21 cellular contexts compared by ENCODE assay signal in genomic region chr4:131081069-131081468, GRCh38.
DNase-seq lines count a peak whose midpoint lies in the region; ATAC-seq, FAIRE-seq and TF ChIP-seq lines count a peak whose summit lies in the region.
"Had no signal": no experiment of that assay in that cellular context is flagged by ENCODE, and none has a peak within 500 bp of the region (broad histone marks: within the 10 kb centered on the region; RNA-seq: fewer than 3 reads in every experiment).

No MANE protein-coding gene starts in this region.

- H3K23ac ChIP-seq in IMR-90 (ENCODE audit: low read depth, low read length) = no peak overlapping the region

- H3K4me2 ChIP-seq in IMR-90 (ENCODE audit: low read depth, low read length) = no peak overlapping the region
- H3K4me2 ChIP-seq: A549; BLaER1 treated with 17β-estradiol and CSF1 and Interleukin-3, amounts not matched to agents 10 nM and 100 nM had no signal

- no peak for ATAC-seq in IMR-90 (ENCODE audit: low read depth)
- ATAC-seq: A549; CD8-positive, alpha-beta T cell had no signal

- H2BK5ac ChIP-seq in IMR-90 (ENCODE audit: low read depth, low read length, poor library complexity, severe bottlenecking) = no peak overlapping the region

- H3K9me1 ChIP-seq in IMR-90 (ENCODE audit: insufficient read depth, low read length) = no peaks in the 10 kb centered on the region

- DNase-seq in IMR-90 (no peak), frontal cortex (ENCODE audit: low spot score in 2 of 2) (no peak), NCI-H2171 (lab: John Stamatoyannopoulos, UW) (no peak), MV-4-11 (lab: John Stamatoyannopoulos, UW) (no peak), NCI-H2107 (lab: John Stamatoyannopoulos, UW) (no peak)
- DNase-seq: 8988T; AML-193; Caco-2; Calu3; CD4-positive, alpha-beta T cell; CD8-positive, alpha-beta T cell; DMS79 treated with DMSO at 0.1 percent for 48 hours; GF-D8 had no signal

- no peaks in the 10 kb centered on the region; the same call in 1 of the 2 replicates for H3K9me3 ChIP-seq in IMR-90 (ENCODE audit: control insufficient read depth, insufficient read depth, low read length)
- H3K9me3 ChIP-seq: A549; BLaER1 treated with 17β-estradiol and CSF1 and Interleukin-3, amounts not matched to agents 10 nM and 100 nM; Caco-2 had no signal

- no peak overlapping the region for H3K18ac ChIP-seq in IMR-90 (ENCODE audit: low read depth, low read length)

- dilution Hi-C loops in IMR-90 (cut with HindIII; ENCODE audit: low sequenced_read_pairs, unreplicated experiment) = no loop called here

- H3K27me3 ChIP-seq in IMR-90 (ENCODE audit: control insufficient read depth, insufficient read depth, low read length) = no peaks in the 10 kb centered on the region
- H3K27me3 ChIP-seq: BLaER1 treated with 17β-estradiol and CSF1 and Interleukin-3, amounts not matched to agents 10 nM and 100 nM had no signal

- no peak overlapping the region for H4K8ac ChIP-seq in IMR-90 (ENCODE audit: low read depth in 2 of 2, low read length in 2 of 2)

- CTCF ChIA-PET in IMR-90 (lab: Yijun Ruan, JAX) = no interaction called here

- no peak overlapping the region for H2BK120ac ChIP-seq in IMR-90 (ENCODE audit: low read depth, low read length)

- no peak for TF ChIP-seq CTCF in IMR-90 (conservative IDR thresholded peaks at IDR 0.05; ENCODE audit: low read depth, low read length)

- H3K4me1 ChIP-seq in IMR-90 (ENCODE audit: control insufficient read depth, insufficient read depth, low read length) = no peaks in the 10 kb centered on the region
- H3K4me1 ChIP-seq: A549; BLaER1 treated with 17β-estradiol and CSF1 and Interleukin-3, amounts not matched to agents 10 nM and 100 nM; Caco-2 had no signal

- H3K9ac ChIP-seq in IMR-90 (ENCODE audit: low read depth, low read length) = no peak overlapping the region
- H3K9ac ChIP-seq: BLaER1 treated with 17β-estradiol and CSF1 and Interleukin-3, amounts not matched to agents 10 nM and 100 nM had no signal

- POLR2A ChIA-PET in IMR-90 (lab: Charles Lee; ENCODE audit: unreplicated experiment) = no interaction called here

- H3K4ac ChIP-seq in IMR-90 (ENCODE audit: low read depth, low read length) = no peak overlapping the region

- in situ Hi-C loops in IMR-90 (cut with MboI; ENCODE audit: low sequenced_read_pairs) = no loop called here

- no peak overlapping the region for H2BK20ac ChIP-seq in IMR-90 (ENCODE audit: low read depth, low read length)

- no peak overlapping the region for H4K91ac ChIP-seq in IMR-90 (ENCODE audit: insufficient read depth, low read depth, low read length)

- H3K27ac ChIP-seq in IMR-90 (ENCODE audit: insufficient read depth, low read length) = no peak overlapping the region
- H3K27ac ChIP-seq: A549; BLaER1 treated with 17β-estradiol and CSF1 and Interleukin-3, amounts not matched to agents 10 nM and 100 nM; C4-2B had no signal

- intact Hi-C loops in IMR-90 (cut with micrococcal nuclease) = no loop called here

- no peak for TF ChIP-seq POLR2A in IMR-90 (IDR thresholded peaks at IDR 0.05; ENCODE audit: low read depth, low read length)

- no peak overlapping the region for H4K5ac ChIP-seq in IMR-90 (ENCODE audit: low read depth, low read length)

- no peak overlapping the region for H3K4me3 ChIP-seq in IMR-90 (ENCODE audit: insufficient read depth, low read depth, low read length)
- H3K4me3 ChIP-seq: A549; BLaER1 treated with 17β-estradiol and CSF1 and Interleukin-3, amounts not matched to agents 10 nM and 100 nM had no signal

- no peak overlapping the region for H2AK5ac ChIP-seq in IMR-90 (ENCODE audit: low read depth, low read length)

- no TSS peak for BruUV-seq in IMR-90 (replicated peaks; lab: Mats Ljungman, UMichigan)

- H4K20me1 ChIP-seq in IMR-90 (ENCODE audit: insufficient read depth, low read length) = no peaks in the 10 kb centered on the region
- H4K20me1 ChIP-seq: BLaER1 treated with 17β-estradiol and CSF1 and Interleukin-3, amounts not matched to agents 10 nM and 100 nM had no signal

- H3K56ac ChIP-seq in IMR-90 (ENCODE audit: extremely low read depth, insufficient read depth, low read length) = no peak overlapping the region

- no peaks in the 10 kb centered on the region for H3K36me3 ChIP-seq in IMR-90 (ENCODE audit: control insufficient read depth, insufficient read depth, low read length)
- H3K36me3 ChIP-seq: BLaER1 treated with 17β-estradiol and CSF1 and Interleukin-3, amounts not matched to agents 10 nM and 100 nM had no signal

- H2BK15ac ChIP-seq in IMR-90 (ENCODE audit: low read depth, low read length) = no peak overlapping the region

- H3K79me1 ChIP-seq in IMR-90 (ENCODE audit: low read depth in 1 of 2, low read length in 2 of 2) = no peaks in the 10 kb centered on the region

- H3K14ac ChIP-seq in IMR-90 (replicated peaks; ENCODE audit: low read depth, low read length) = no peak overlapping the region

- no peak overlapping the region for H2AFZ ChIP-seq in IMR-90 (replicated peaks; ENCODE audit: low read length, poor library complexity)

- FAIRE-seq in A204.1 (lab: Jason Lieb, UNC) = peak; percentile 88
- peak; percentile 77 for FAIRE-seq in frontal cortex (lab: Jason Lieb, UNC)
- FAIRE-seq: A549, D721Med, G401.6, GM12891, GM19239 had no signal

- H2AK9ac ChIP-seq in IMR-90 (replicated peaks; ENCODE audit: low read depth, low read length, poor library complexity) = no peak overlapping the region

- no peak for TF ChIP-seq RAD21 in IMR-90 (IDR thresholded peaks at IDR 0.05; ENCODE audit: low read length)

TF ChIP-seq in IMR-90, 13 proteins besides CTCF, POLR2A, EP300 and RAD21:
- TF ChIP-seq MXI1 (IDR thresholded peaks at IDR 0.05; ENCODE audit: borderline replicate concordance, low read depth, low read length) (no peak), CEBPB (IDR thresholded peaks at IDR 0.05; ENCODE audit: low read depth, low read length) (peak; percentile 57; the same call in 1 of the 2 replicates)
